8 cellular contexts compared by ENCODE assay signal in the genomic region with DNA sequence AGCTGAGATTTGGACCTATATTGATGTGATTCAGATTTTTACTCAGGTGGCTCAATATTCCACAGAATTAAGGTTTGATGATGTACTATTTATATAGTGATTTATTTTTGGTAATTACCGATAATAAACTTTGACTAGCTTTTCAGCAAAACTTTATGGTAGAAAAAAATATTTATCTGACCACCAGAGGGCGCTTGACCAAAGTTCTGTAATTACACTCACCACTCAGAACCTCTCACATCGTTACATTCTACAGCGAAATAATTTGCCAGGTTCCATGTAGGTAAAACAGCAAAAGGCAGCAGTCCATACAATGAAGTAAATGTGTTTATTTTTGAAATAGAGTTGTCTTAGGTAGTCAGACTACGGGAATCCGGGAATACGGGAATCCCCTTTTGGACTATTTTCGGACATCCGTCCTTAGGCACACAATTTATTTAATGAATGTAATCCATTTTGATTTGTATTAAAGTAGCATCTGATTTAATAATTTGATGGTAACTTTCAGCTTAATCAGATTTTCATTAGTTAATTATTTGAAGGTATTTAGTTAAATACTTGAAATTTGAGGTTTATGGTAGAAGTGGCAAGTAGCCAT.
A peak's percentile ranks its signal among the peaks of the same experiment; 100 is the strongest.
DNase-seq lines count a peak whose midpoint lies in the region; ATAC-seq, FAIRE-seq and TF ChIP-seq lines count a peak whose summit lies in the region.

No MANE protein-coding gene starts in this region.

- H3K27me3 Mint-ChIP-seq in CD4-positive, alpha-beta memory T cell, result no peaks in the 10 kb centered on the region
- no peaks in the 10 kb centered on the region for H3K27me3 Mint-ChIP-seq in naive B cell

- ATAC-seq in naive B cell (ENCODE audit: low read depth in 2 of 2) (peak in 1 of 2 donors; percentile 44), HG02798 (IDR thresholded peaks at IDR 0.05; ENCODE audit: poor library complexity, unreplicated experiment) (no peak), HG03280 (IDR thresholded peaks at IDR 0.05; ENCODE audit: unreplicated experiment) (no peak), HG02678 (IDR thresholded peaks at IDR 0.05; ENCODE audit: unreplicated experiment) (no peak)

- CTCF ChIA-PET in CD4-positive, alpha-beta memory T cell (lab: Charles Lee; ENCODE audit: partially characterized antibody), result interaction anchor here (0.6 to 4.2 kb wide), 20 partner anchors 8 to 1803 kb away, joined by 3 to 35 read pairs (median 4); no protein-coding TSS in a partner anchor

- no peaks in the 10 kb centered on the region for H3K36me3 ChIP-seq in CD4-positive, alpha-beta memory T cell (ENCODE audit: insufficient read depth, low read length)

- H3K9me3 Mint-ChIP-seq in CD4-positive, alpha-beta memory T cell, result peaks cover 0 to 2% (median 0%) of the 10 kb centered on the region in 8 donors
- H3K9me3 Mint-ChIP-seq in naive B cell, result peaks cover 0 to 2% (median 0%) of the 10 kb centered on the region in 7 donors

- no peak for TF ChIP-seq POLR2A in GM12891 (IDR thresholded peaks at IDR 0.05; ENCODE audit: low read depth, low read length)

- no peaks in the 10 kb centered on the region for H3K9me3 ChIP-seq in CD4-positive, alpha-beta memory T cell (ENCODE audit: control insufficient read depth in 1 of 2, low read length in 2 of 2)

- peak; percentile 40 for FAIRE-seq in GM12891 (lab: Jason Lieb, UNC)

- POLR2A ChIA-PET in CD4-positive, alpha-beta memory T cell (lab: Charles Lee; ENCODE audit: partially characterized antibody), result no interaction called here

- no peaks in the 10 kb centered on the region for H3K4me1 Mint-ChIP-seq in CD4-positive, alpha-beta memory T cell
- no peaks in the 10 kb centered on the region for H3K4me1 Mint-ChIP-seq in naive B cell

- no peaks in the 10 kb centered on the region for H3K27me3 ChIP-seq in CD4-positive, alpha-beta memory T cell (ENCODE audit: insufficient read depth, low read length)

- H3K4me3 Mint-ChIP-seq in CD4-positive, alpha-beta memory T cell, result no peak overlapping the region
- H3K4me3 Mint-ChIP-seq in naive B cell, result no peak overlapping the region

- no peak overlapping the region for H3K27ac Mint-ChIP-seq in CD4-positive, alpha-beta memory T cell
- H3K27ac Mint-ChIP-seq in naive B cell, result no peak overlapping the region

- no peak overlapping the region for H3K4me3 ChIP-seq in CD4-positive, alpha-beta memory T cell (ENCODE audit: low read length in 2 of 2)

- H3K27ac ChIP-seq in CD4-positive, alpha-beta memory T cell (ENCODE audit: low read depth, low read length), result no peak overlapping the region

- intact Hi-C loops in CD4-positive, alpha-beta memory T cell (cut with micrococcal nuclease), result loop anchor here (5.0 to 10.0 kb wide), 2 partner anchors 879 to 1476 kb away; no protein-coding TSS in a partner anchor

- H3K36me3 Mint-ChIP-seq in CD4-positive, alpha-beta memory T cell, result no peaks in the 10 kb centered on the region
- no peaks in the 10 kb centered on the region for H3K36me3 Mint-ChIP-seq in naive B cell

- H3K4me1 ChIP-seq in CD4-positive, alpha-beta memory T cell (ENCODE audit: insufficient read depth, low read length), result no peaks in the 10 kb centered on the region

- DNase-seq in CD4-positive, alpha-beta memory T cell, result peak in 4 of 5 donors; percentile 35 to 39 (median 37)
- DNase-seq in GM12891 (ENCODE audit: insufficient read length, low spot score), result no peak
- peak; percentile 55 for DNase-seq in NCI-H748 (lab: John Stamatoyannopoulos, UW; ENCODE audit: unreplicated experiment)
- peak; percentile 30 to 63 for DNase-seq in dermis microvascular lymphatic vessel endothelial cell (ENCODE audit: low read depth in 2 of 2)
- DNase-seq in naive B cell, result peak; percentile 31

TF ChIP-seq in GM12891, 5 proteins besides CTCF, POLR2A, EP300 and RAD21:
- TF ChIP-seq SPI1 (IDR thresholded peaks at IDR 0.05; ENCODE audit: low read depth, low read length) (no peak), PAX5 (IDR thresholded peaks at IDR 0.05; ENCODE audit: insufficient read depth, low read length, severe bottlenecking) (no peak), POLR2AphosphoS5 (IDR thresholded peaks at IDR 0.05; ENCODE audit: low read depth, low read length) (no peak), TAF1 (IDR thresholded peaks at IDR 0.05; ENCODE audit: low read depth, low read length) (no peak), POU2F2 (IDR thresholded peaks at IDR 0.05; ENCODE audit: low read depth, low read length) (no peak)
TF ChIP-seq in GM12891: peak in this region for 0.
